Comparison of ENCODE assay signal across 22 cellular contexts in genomic region chr5:60810036-60810435, GRCh38. TPM values are rescaled to one million over a fixed set of nuclear protein-coding genes. Genes with fewer than 3 reads are reported as not detected.
DNase-seq lines count a peak whose midpoint lies in the region; ATAC-seq, FAIRE-seq and TF ChIP-seq lines count a peak whose summit lies in the region.
"Had no signal": no experiment of that assay in that cellular context is flagged by ENCODE, and none has a peak within 500 bp of the region (broad histone marks: within the 10 kb centered on the region; RNA-seq: fewer than 3 reads in every experiment).

No MANE protein-coding gene starts in this region.

- FAIRE-seq in GM12892 (lab: Jason Lieb, UNC) (peak; percentile 51), K562 (lab: Jason Lieb, UNC) (peak; percentile 19), HepG2 (lab: Jason Lieb, UNC) (no peak)
- FAIRE-seq: GM12878, H1 had no signal

- peaks cover 7% of the 10 kb centered on the region for H3K36me3 Mint-ChIP-seq in type B pancreatic cell
- H3K36me3 Mint-ChIP-seq: CD4-positive, CD25-positive, alpha-beta regulatory T cell; T-cell had no signal

- H3K4me3 Mint-ChIP-seq in type B pancreatic cell, result peak overlapping the region; percentile 3
- H3K4me3 Mint-ChIP-seq: CD4-positive, CD25-positive, alpha-beta regulatory T cell; T-cell; T-helper 2 cell treated with Interferon-gamma antibody and Interleukin-4, amounts not matched to agents 5 μg/mL and 100 μg/mL, for 36 hours had no signal

- no peaks in the 10 kb centered on the region for H3K9me3 ChIP-seq in K562 (replicated peaks; ENCODE audit: control insufficient read depth, insufficient read depth, low read depth, low read length)
- no peaks in the 10 kb centered on the region for H3K9me3 ChIP-seq in HepG2 (ENCODE audit: low read length)

- CTCF ChIA-PET in K562 (lab: Yijun Ruan, JAX; ENCODE audit: low intra/inter-chr PET ratio), result no interaction called here
- CTCF ChIA-PET in HepG2 (lab: Yijun Ruan, JAX; ENCODE audit: low intra/inter-chr PET ratio, low total read pairs), result no interaction called here

- H3K36me3 ChIP-seq in K562 (ENCODE audit: control insufficient read depth, insufficient read depth, low read length) (no peaks in the 10 kb centered on the region), HepG2 (replicated peaks in 1 of 2; ENCODE audit: control insufficient read depth in 1 of 2, insufficient read depth in 2 of 2, low read length in 2 of 2) (no peaks in the 10 kb centered on the region)

- no peak overlapping the region for H3K4me2 ChIP-seq in K562 (ENCODE audit: insufficient read depth, low read length)
- H3K4me2 ChIP-seq in HepG2 (ENCODE audit: low read depth, low read length), result no peak overlapping the region

- no peak for TF ChIP-seq RAD21 in K562 (CRISPR knock-in tag; conservative IDR thresholded peaks at IDR 0.05 in 1 of 2, IDR thresholded peaks at IDR 0.05 in 1 of 2)
- TF ChIP-seq RAD21 in HepG2 (CRISPR knock-in tag; IDR thresholded peaks at IDR 0.05), result no peak

- no peak for ATAC-seq in K562
- ATAC-seq in HepG2, result no peak
- ATAC-seq in HG02981 (IDR thresholded peaks at IDR 0.05; ENCODE audit: unreplicated experiment), result no peak
- ATAC-seq: T-cell had no signal

- WGBS in K562 (ENCODE audit: insufficient coverage, low coverage, missing lambda C conversion rate), result 7% methylated on average over 1 of the region's 1 CpG
- WGBS in HepG2 (ENCODE audit: low lambda C conversion rate), result 81% methylated on average over 1 of the region's 1 CpG

- no peak for TF ChIP-seq POLR2A in GM12892 (IDR thresholded peaks at IDR 0.05; ENCODE audit: low read depth, low read length)
- TF ChIP-seq POLR2A in K562 (conservative IDR thresholded peaks at IDR 0.05), result no peak
- TF ChIP-seq POLR2A in HepG2 (IDR thresholded peaks at IDR 0.05; ENCODE audit: insufficient read depth in 1 of 2, low read depth in 2 of 2, low read length in 2 of 2), result no peak

- H3K4me3 ChIP-seq in K562 (no peak overlapping the region), HepG2 (replicated peaks in 1 of 3; ENCODE audit: insufficient read depth in 1 of 3, low read depth in 2 of 3, low read length in 3 of 3) (no peak overlapping the region)
- H3K4me3 ChIP-seq: GM12878 had no signal

- in situ Hi-C loops in K562 (cut with MboI) (no loop called here), HepG2 (cut with HindIII; ENCODE audit: extremely low pct_ligation_motif_present, low pct_unique_long_range_greater_than_20kb) (loop anchor here (10.0 kb wide), 1 partner anchor 125 kb away; no protein-coding TSS in a partner anchor)

- DNase-seq in GM12892 (ENCODE audit: insufficient read length), result no peak
- DNase-seq in NCI-H526 treated with DMSO at 0.1 percent for 48 hours (lab: John Stamatoyannopoulos, UW), result peak; percentile 50
- DNase-seq in K562 (ENCODE audit: extremely low read depth in 1 of 4, low spot score in 3 of 4), result no peak
- DNase-seq in type B pancreatic cell (ENCODE audit: extremely low spot score, unreplicated experiment), result no peak
- no peak for DNase-seq in HepG2 (ENCODE audit: low spot score)
- DNase-seq in COR-L47 (lab: John Stamatoyannopoulos, UW), result no peak
- DNase-seq: CD4-positive, CD25-positive, alpha-beta regulatory T cell; DMS 273 treated with DMSO at 0.1 percent for 48 hours; DND-41; NCI-H1092 treated with DMSO at 0.1 percent for 48 hours; NCI-H146; NCI-H2081; NCI-H2171 treated with DMSO at 0.1 percent for 48 hours; NCI-H524 treated with DMSO at 0.1 percent for 48 hours; T-cell had no signal

- H3K4me1 Mint-ChIP-seq in type B pancreatic cell (ENCODE audit: unreplicated experiment), result peaks cover 4% of the 10 kb centered on the region
- H3K4me1 Mint-ChIP-seq: CD4-positive, CD25-positive, alpha-beta regulatory T cell; T-cell had no signal

- H2AFZ ChIP-seq in K562 (ENCODE audit: low read depth, low read length), result no peak overlapping the region
- no peak overlapping the region for H2AFZ ChIP-seq in HepG2 (ENCODE audit: low read length)

- BruUV-seq in K562 (replicated peaks; lab: Mats Ljungman, UMichigan), result no TSS peak
- BruUV-seq in HepG2 (replicated peaks; lab: Mats Ljungman, UMichigan), result no TSS peak

- no peaks in the 10 kb centered on the region for H3K79me2 ChIP-seq in K562 (ENCODE audit: control insufficient read depth, insufficient read depth, low read length)
- H3K79me2 ChIP-seq in HepG2 (ENCODE audit: insufficient read depth, low read length), result no peaks in the 10 kb centered on the region

- no peaks in the 10 kb centered on the region; a peak in 1 of 5 replicates for H3K27me3 ChIP-seq in K562 (ENCODE audit: control insufficient read depth in 2 of 2, insufficient read depth in 2 of 2, low read length in 2 of 2)
- no peaks in the 10 kb centered on the region for H3K27me3 ChIP-seq in HepG2 (ENCODE audit: control insufficient read depth in 1 of 2, insufficient read depth in 2 of 2, low read length in 2 of 2)

- H3K9me1 ChIP-seq in K562 (ENCODE audit: control insufficient read depth, insufficient read depth, low read length), result no peaks in the 10 kb centered on the region

- 0 out of 5 replicates have a peak, but pooled peaks cover 0 to 6% of the 10 kb centered on the region in 2 experiments for H3K4me1 ChIP-seq in K562 (replicated peaks in 1 of 2; ENCODE audit: control insufficient read depth in 2 of 2, insufficient read depth in 2 of 2, low read length in 2 of 2)
- peaks cover 44% of the 10 kb centered on the region for H3K4me1 ChIP-seq in HepG2 (ENCODE audit: insufficient read depth, low read length)

- TF ChIP-seq EP300 in K562 (IDR thresholded peaks at IDR 0.05; ENCODE audit: low read length) (no peak), HepG2 (IDR thresholded peaks at IDR 0.05; ENCODE audit: low read depth in 2 of 2, low read length in 2 of 2) (no peak), HepG2 (CRISPR knock-in tag; IDR thresholded peaks at IDR 0.05; ENCODE audit: borderline replicate concordance) (no peak)

- TF ChIP-seq CTCF in K562 (IDR thresholded peaks at IDR 0.05 in 2 of 3, conservative IDR thresholded peaks at IDR 0.05 in 1 of 3; ENCODE audit: insufficient read depth in 2 of 3, low read depth in 1 of 3, low read length in 3 of 3), result no peak
- no peak for TF ChIP-seq CTCF in type B pancreatic cell (conservative IDR thresholded peaks at IDR 0.05)
- no peak for TF ChIP-seq CTCF in HepG2 (CRISPR knock-in tag; IDR thresholded peaks at IDR 0.05)

- no peaks in the 10 kb centered on the region for H3K27me3 Mint-ChIP-seq in type B pancreatic cell
- H3K27me3 Mint-ChIP-seq: CD4-positive, CD25-positive, alpha-beta regulatory T cell had no signal

- intact Hi-C loops in K562 (cut with micrococcal nuclease), result no loop called here
- intact Hi-C loops in HepG2 (cut with micrococcal nuclease; ENCODE audit: unreplicated experiment), result no loop called here

- H3K27ac Mint-ChIP-seq in type B pancreatic cell, result no peak overlapping the region
- H3K27ac Mint-ChIP-seq: CD4-positive, CD25-positive, alpha-beta regulatory T cell; T-cell; T-helper 2 cell treated with Interferon-gamma antibody and Interleukin-4, amounts not matched to agents 5 μg/mL and 100 μg/mL, for 36 hours had no signal

- H4K20me1 ChIP-seq in K562 (replicated peaks; ENCODE audit: control insufficient read depth, insufficient read depth, low read length) (no peaks in the 10 kb centered on the region), HepG2 (ENCODE audit: insufficient read depth, low read length) (no peaks in the 10 kb centered on the region)

- POLR2A ChIA-PET in K562 (lab: Yijun Ruan, JAX) (no interaction called here), HepG2 (lab: Yijun Ruan, JAX) (no interaction called here)

- H3K9ac ChIP-seq in K562 (ENCODE audit: insufficient read depth in 1 of 2, low read depth in 2 of 2, low read length in 2 of 2), result no peak overlapping the region
- no peak overlapping the region for H3K9ac ChIP-seq in HepG2 (ENCODE audit: insufficient read depth, low read depth, low read length)

- no peaks in the 10 kb centered on the region for H3K9me3 Mint-ChIP-seq in type B pancreatic cell
- H3K9me3 Mint-ChIP-seq: T-helper 2 cell treated with Interferon-gamma antibody and Interleukin-4, amounts not matched to agents 5 μg/mL and 100 μg/mL, for 36 hours had no signal

- no peak overlapping the region for H3K27ac ChIP-seq in K562 (ENCODE audit: extremely low read depth, low read depth, low read length)
- H3K27ac ChIP-seq in HepG2 (ENCODE audit: extremely low read length, insufficient read depth, low read length), result no peak overlapping the region
- H3K27ac ChIP-seq: RWPE1 had no signal

RNA-seq across cellular contexts. Expression of gene ELOVL7, which starts 34.0 kb away (rescaled TPM):
- 0.87 TPM for polyA plus RNA-seq in GM12892 (2012; ENCODE audit: missing spikeins)
- 3.7 and 5.9 TPM in 2 replicates for total RNA-seq in K562 (2011; cell fraction: chromatin; rRNA removed; ENCODE audit: low replicate concordance)
- 1.3 and 3.4 TPM in 2 replicates for total RNA-seq in K562 (2011; cell fraction: nucleolus; rRNA removed)
- total RNA-seq in K562 (2011; cell fraction: nucleoplasm; rRNA removed), result 4.6 and 7.0 TPM in 2 replicates
- total RNA-seq in K562 (2014; rRNA removed) (4.5 and 5.8 TPM in 2 replicates), K562 (2014; rRNA removed; fragmentation: Illumina TruSeq; extraction: Trizol) (12.3 and 15.0 TPM in 2 replicates), K562 (2015; rRNA removed; fragmentation: Illumina TruSeq; extraction: Trizol) (6.7 and 8.2 TPM in 2 replicates), K562 (2021) (9.4 and 11.6 TPM in 2 replicates), type B pancreatic cell (ENCODE audit: low replicate concordance) (10.3 and 24.3 TPM in 2 replicates), HepG2 (2016; rRNA removed; fragmentation: Illumina TruSeq; extraction: Trizol) (5.1 and 7.3 TPM in 2 replicates)
- polyA plus RNA-seq in K562 (2011; rRNA removed) (6.7 and 26.7 TPM in 2 replicates), K562 (2014; fragmentation: Illumina TruSeq; extraction: Trizol) (11.3 and 11.4 TPM in 2 replicates), K562 (2014; fragmentation: Nextera tagmentation; extraction: Ambion mirVana) (1 to 10 TPM; 4.6 to 5.6 TPM), K562 (2014; rRNA removed) (6.9 and 8.9 TPM in 2 replicates), HepG2 (2011; rRNA removed) (4.5 and 4.7 TPM in 2 replicates)
- polyA plus RNA-seq in K562 (2011; cell fraction: cytosol; rRNA removed), result 1.6 and 15.0 TPM in 2 replicates
- 2.0 and 14.5 TPM in 2 replicates for polyA plus RNA-seq in K562 (2011; cell fraction: nucleus; rRNA removed)
- polyA plus RNA-seq in K562 (2012), result 6.4 and 13.8 TPM in 2 replicates
- 6.7 and 30.9 TPM in 2 replicates for polyA minus RNA-seq in K562 (2011; rRNA and poly(A)+ RNA removed)
- 4.1 and 12.1 TPM in 2 replicates for polyA minus RNA-seq in K562 (2011; cell fraction: cytosol; rRNA and poly(A)+ RNA removed)
- 0.81 and 6.9 TPM in 2 replicates for polyA minus RNA-seq in K562 (2011; cell fraction: nucleus; rRNA and poly(A)+ RNA removed)
- total RNA-seq in HepG2 (2016; cell fraction: cytosol; rRNA removed; fragmentation: Illumina TruSeq; extraction: Trizol; ENCODE audit: low read depth), result 0.40 and 1.1 TPM in 2 replicates
- 4.3 and 8.0 TPM in 2 replicates for total RNA-seq in HepG2 (2016; cell fraction: insoluble cytoplasmic fraction; rRNA removed; fragmentation: Illumina TruSeq; extraction: Trizol)
- total RNA-seq in HepG2 (2016; cell fraction: membrane; rRNA removed; fragmentation: Illumina TruSeq; extraction: Trizol), result 2.5 and 3.4 TPM in 2 replicates
- 8.0 TPM in 2 replicates for total RNA-seq in HepG2 (2016; cell fraction: nucleus; rRNA removed; fragmentation: Illumina TruSeq; extraction: Trizol)
- 2.0 and 3.0 TPM in 2 replicates for polyA plus RNA-seq in HepG2 (2011; cell fraction: cytosol; rRNA removed)
- polyA plus RNA-seq in HepG2 (2011; cell fraction: nucleus; rRNA removed), result 1.8 and 2.0 TPM in 2 replicates
- polyA plus RNA-seq in HepG2 (2012), result 3.1 and 3.4 TPM in 2 replicates
- polyA plus RNA-seq in HepG2 (2016; cell fraction: cytosol; fragmentation: Illumina TruSeq; extraction: Trizol; ENCODE audit: low read depth), result 0.42 and 0.61 TPM in 2 replicates
- polyA plus RNA-seq in HepG2 (2016; cell fraction: insoluble cytoplasmic fraction; fragmentation: Illumina TruSeq; extraction: Trizol; ENCODE audit: low read depth), result 4.1 and 5.1 TPM in 2 replicates
- polyA plus RNA-seq in HepG2 (2016; cell fraction: membrane; fragmentation: Illumina TruSeq; extraction: Trizol; ENCODE audit: low read depth), result 1.4 and 1.7 TPM in 2 replicates
- 8.6 and 10.3 TPM in 2 replicates for polyA plus RNA-seq in HepG2 (2016; cell fraction: nucleus; fragmentation: Illumina TruSeq; extraction: Trizol; ENCODE audit: insufficient read depth, low read depth)
- 4.1 and 5.9 TPM in 2 replicates for polyA minus RNA-seq in HepG2 (2011; rRNA and poly(A)+ RNA removed; ENCODE audit: low replicate concordance)
- 3.6 and 4.6 TPM in 2 replicates for polyA minus RNA-seq in HepG2 (2011; cell fraction: cytosol; rRNA and poly(A)+ RNA removed)
- 2.7 and 5.0 TPM in 2 replicates for polyA minus RNA-seq in HepG2 (2011; cell fraction: nucleus; rRNA and poly(A)+ RNA removed)
- total RNA-seq: A673, LHCN-M2 had no signal
- polyA plus RNA-seq: CD4-positive, CD25-positive, alpha-beta regulatory T cell had no signal
